35 cellular contexts compared by ENCODE assay signal in the genomic region with DNA sequence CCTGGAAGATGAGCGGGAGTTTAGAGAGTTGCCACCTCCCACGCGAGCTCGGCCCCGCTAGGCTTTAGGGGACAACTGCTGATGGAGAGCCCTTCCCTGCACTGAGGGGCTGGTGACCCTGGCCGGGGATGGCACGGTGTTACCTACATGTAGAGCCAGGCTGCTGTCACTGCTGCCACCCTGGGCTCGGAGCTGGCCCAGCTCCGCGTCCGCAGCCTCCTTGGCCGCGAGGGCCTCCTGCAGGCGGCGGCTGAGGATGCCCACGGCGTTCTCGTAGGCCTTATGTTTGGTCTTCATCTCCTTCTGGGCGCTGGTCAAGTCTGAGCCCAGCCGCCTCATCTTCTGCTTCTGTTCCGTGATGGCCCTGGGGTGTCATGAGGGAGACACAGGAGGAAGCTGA.
"Had no signal": no experiment of that assay in that cellular context is flagged by ENCODE, and none has a peak within 500 bp of the region (broad histone marks: within the 10 kb centered on the region; RNA-seq: fewer than 3 reads in every experiment).

No MANE protein-coding gene starts in this region.

- H3K27ac Mint-ChIP-seq: activated CD4-positive, alpha-beta memory T cell treated with anti-CD3 and anti-CD28 coated beads for 36 hours; activated naive CD4-positive, alpha-beta T cell treated with anti-CD3 and anti-CD28 coated beads for 36 hours; activated T-cell treated with anti-CD3 and anti-CD28 coated beads, Interleukin-2, amount 50 U/mL, for 72 hours; activated T-helper 2 cell treated with anti-CD3 and anti-CD28 coated beads, Interferon-gamma antibody, Interleukin-2, Interleukin-4, amounts not matched to agents 10 μg/mL and 5 μg/mL and 100 μg/mL, durations not matched to agents 14 hours and 24 hours and 36 hours had no signal

- H3K4me3 Mint-ChIP-seq: activated CD4-positive, alpha-beta memory T cell treated with anti-CD3 and anti-CD28 coated beads for 36 hours; activated naive CD4-positive, alpha-beta T cell treated with anti-CD3 and anti-CD28 coated beads for 36 hours; activated T-cell treated with anti-CD3 and anti-CD28 coated beads, Interleukin-2, amount 50 U/mL, for 72 hours; WTC11 had no signal

- H3K4me3 ChIP-seq: Peyer's patch had no signal

- H3K9me3 Mint-ChIP-seq: activated CD4-positive, alpha-beta memory T cell treated with anti-CD3 and anti-CD28 coated beads for 36 hours; activated naive CD4-positive, alpha-beta T cell treated with anti-CD3 and anti-CD28 coated beads for 36 hours; activated naive CD4-positive, alpha-beta T cell treated with anti-CD3 and anti-CD28 coated beads, Interleukin-2, amount 50 U/mL, for 72 hours; activated T-cell treated with anti-CD3 and anti-CD28 coated beads, Interleukin-2, amount 50 U/mL, for 72 hours; activated T-helper 2 cell treated with anti-CD3 and anti-CD28 coated beads, Interferon-gamma antibody, Interleukin-2, Interleukin-4, amounts not matched to agents 10 μg/mL and 5 μg/mL and 100 μg/mL, durations not matched to agents 14 hours and 24 hours and 36 hours had no signal

- H3K27me3 ChIP-seq: brain microvascular endothelial cell, Peyer's patch had no signal

- ATAC-seq: activated CD4-positive, CD25-positive, alpha-beta regulatory T cell treated with anti-CD3 and anti-CD28 coated beads, Interleukin-2, amount 50 U/mL, for 24 hours; activated naive CD4-positive, alpha-beta T cell treated with anti-CD3 and anti-CD28 coated beads, Interleukin-2, amount 50 U/mL, for 72 hours; activated T-cell treated with anti-CD3 and anti-CD28 coated beads, Interleukin-2, amount 50 U/mL, for 72 hours; PC-3; Right ventricle myocardium inferior; SK-N-SH treated with all-trans-retinoic acid at 6 μM for 48 hours; WTC11 had no signal

- H3K4me2 ChIP-seq: KMS-11 had no signal

- H3K4me1 ChIP-seq: Peyer's patch had no signal

- H3K27me3 Mint-ChIP-seq: activated CD4-positive, alpha-beta memory T cell treated with anti-CD3 and anti-CD28 coated beads for 36 hours had no signal

- H3K4me1 Mint-ChIP-seq: WTC11 had no signal

- DNase-seq: activated CD4-positive, alpha-beta memory T cell treated with anti-CD3 and anti-CD28 coated beads for 36 hours; activated CD4-positive, alpha-beta T cell treated with anti-CD3 and anti-CD28 coated beads for 4 hours; activated CD4-positive, alpha-beta T cell treated with anti-CD3 and anti-CD28 coated beads, Interleukin-2, amount 50 U/mL, for 1 hour; activated CD8-positive, alpha-beta memory T cell treated with anti-CD3 and anti-CD28 coated beads, Interleukin-2, amount 50 U/mL, for 4 hours; activated gamma-delta T cell; activated naive CD4-positive, alpha-beta T cell treated with anti-CD3 and anti-CD28 coated beads for 36 hours; activated T-cell treated with anti-CD3 and anti-CD28 coated beads, Interleukin-2, amount 50 U/mL, for 72 hours; amniotic stem cell; aorta; brain microvascular endothelial cell; central memory CD4-positive, alpha-beta T cell; MM.1S; NCI-H1092; NCI-H1436 treated with DMSO at 0.1 percent for 48 hours; NCI-H1694 treated with DMSO at 0.1 percent for 48 hours; NCI-H2029; NCI-H510A; NCI-H526; NCI-H748 treated with DMSO at 0.1 percent for 48 hours; NK-92 treated with Interleukin-12 subunit alpha and Interleukin-12 subunit beta, amount 100 ng/mL, for 24 hours; PC-3; Peyer's patch; RPMI8226; SIG-M5; SW 1271; T-helper 1 cell; T-helper 2 cell; T-helper 9 cell had no signal

- H3K9me3 ChIP-seq: Peyer's patch had no signal

- H3K27ac ChIP-seq: brain microvascular endothelial cell, KMS-11, Peyer's patch had no signal
